Comparison of ENCODE assay signal across 29 cellular contexts in genomic region chr17:8071496-8071895, GRCh38. TPM values are rescaled to one million over a fixed set of nuclear protein-coding genes. Genes with fewer than 3 reads are reported as not detected.
"Had no signal": no experiment of that assay in that cellular context is flagged by ENCODE, and none has a peak within 500 bp of the region (broad histone marks: within the 10 kb centered on the region; RNA-seq: fewer than 3 reads in every experiment).

No MANE protein-coding gene starts in this region.

- H3K4me3 ChIP-seq: body of pancreas, hepatocyte, lung, mucosa of descending colon, ovary, prostate gland, smooth muscle cell, testis, transverse colon had no signal

- H3K4me1 ChIP-seq: prostate gland had no signal

- H3K27me3 ChIP-seq: ovary, testis had no signal

- ATAC-seq: activated naive CD4-positive, alpha-beta T cell treated with anti-CD3 and anti-CD28 coated beads, Interleukin-2, amount 50 U/mL, for 72 hours; body of pancreas; gastrocnemius medialis; left lobe of liver; mucosa of descending colon had no signal

- H3K9ac ChIP-seq: SK-N-SH had no signal

- H3K9me3 ChIP-seq: body of pancreas, gastrocnemius medialis, mucosa of descending colon, neutrophil, ovary, prostate gland, SK-N-SH, testis, transverse colon had no signal

- H3K27ac ChIP-seq: body of pancreas, gastrocnemius medialis, hepatocyte, neutrophil, ovary, prostate gland, testis, transverse colon had no signal

- H3K36me3 ChIP-seq: gastrocnemius medialis, neutrophil, ovary, prostate gland, transverse colon had no signal

- DNase-seq: activated CD4-positive, alpha-beta memory T cell treated with anti-CD3 and anti-CD28 coated beads, Interleukin-2, amount 10 ng/mL, durations not matched to agents 7 days and 5 days; activated CD4-positive, alpha-beta T cell treated with anti-CD3 and anti-CD28 coated beads for 1 hour; activated CD4-positive, alpha-beta T cell treated with anti-CD3 and anti-CD28 coated beads, Interleukin-2, amount 10 ng/mL, durations not matched to agents 7 days and 5 days; activated CD8-positive, alpha-beta memory T cell treated with anti-CD3 and anti-CD28 coated beads, Interleukin-2, amount 50 U/mL, for 48 hours; activated naive CD4-positive, alpha-beta T cell; activated T-cell treated with anti-CD3 and anti-CD28 coated beads, Interleukin-2, amount 50 U/mL, for 48 hours; body of pancreas; effector CD8-positive, alpha-beta T cell; erythroblast; gastrocnemius medialis; glutamatergic neuron; kidney glomerular epithelial cell; mucosa of descending colon; ovary; SK-N-SH; stimulated activated naive CD4-positive, alpha-beta T cell treated with Interleukin-2 at 50 U/mL for 16 hours; T-helper 2 cell; testis; transverse colon had no signal

RNA-seq across cellular contexts. Expression of gene ALOX12B, which starts 16.0 kb away (rescaled TPM):
- total RNA-seq: body of pancreas, dermis microvascular lymphatic vessel endothelial cell, gastrocnemius medialis, left lobe of liver, mesenteric fat pad, transverse colon had no signal

RNA-seq across cellular contexts. Expression of gene ALOX15B, which starts 32.6 kb away (rescaled TPM):
- total RNA-seq: activated CD4-positive, alpha-beta memory T cell treated with anti-CD3 and anti-CD28 coated beads, Interleukin-2, amount 10 ng/mL, durations not matched to agents 7 days and 5 days; activated CD4-positive, alpha-beta T cell treated with anti-CD3 and anti-CD28 coated beads, Interleukin-2, amount 10 ng/mL, durations not matched to agents 7 days and 5 days; activated naive CD4-positive, alpha-beta T cell treated with anti-CD3 and anti-CD28 coated beads, Interleukin-2, amount 50 U/mL, for 72 hours; dermis microvascular lymphatic vessel endothelial cell; myocyte had no signal

RNA-seq across cellular contexts. Expression of gene ALOXE3, which starts 46.8 kb away (rescaled TPM):
- total RNA-seq: activated CD4-positive, alpha-beta memory T cell treated with anti-CD3 and anti-CD28 coated beads, Interleukin-2, amount 10 ng/mL, durations not matched to agents 7 days and 5 days; activated CD4-positive, alpha-beta T cell treated with anti-CD3 and anti-CD28 coated beads, Interleukin-2, amount 10 ng/mL, durations not matched to agents 7 days and 5 days; body of pancreas; dermis microvascular lymphatic vessel endothelial cell; gastrocnemius medialis; left lobe of liver; mesenteric fat pad; mucosa of descending colon; myocyte; ovary had no signal

RNA-seq across cellular contexts. Expression of gene HES7, which starts 52.4 kb away (rescaled TPM):
- total RNA-seq: body of pancreas, gastrocnemius medialis, hepatocyte, left lobe of liver, mesenteric fat pad, smooth muscle cell, transverse colon had no signal
